24 cellular contexts compared by ENCODE assay signal in the genomic region with DNA sequence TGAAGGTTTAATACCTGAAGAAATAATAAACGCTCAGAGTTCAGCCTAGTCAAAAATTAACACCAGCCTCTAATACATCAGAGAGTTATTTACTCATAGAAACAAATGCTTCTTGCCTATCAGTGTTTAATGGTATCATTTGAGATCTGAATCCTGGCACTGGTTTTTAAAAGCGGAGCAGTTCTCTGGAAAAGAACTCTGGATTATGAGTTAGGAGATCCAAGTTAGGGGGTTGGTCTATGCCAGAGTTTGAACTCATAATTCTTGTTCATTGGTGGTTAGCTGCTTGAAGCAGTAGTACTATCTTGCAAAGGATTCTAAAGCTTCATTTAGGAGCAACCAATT. TPM values are rescaled to one million over a fixed set of nuclear protein-coding genes. Genes with fewer than 3 reads are reported as not detected.
DNase-seq lines count a peak whose midpoint lies in the region; ATAC-seq, FAIRE-seq and TF ChIP-seq lines count a peak whose summit lies in the region.
"Had no signal": no experiment of that assay in that cellular context is flagged by ENCODE, and none has a peak within 500 bp of the region (broad histone marks: within the 10 kb centered on the region; RNA-seq: fewer than 3 reads in every experiment).

No MANE protein-coding gene starts in this region.

- no peak for ATAC-seq in activated CD8-positive, alpha-beta T cell treated with anti-CD3 and anti-CD28 coated beads for 36 hours
- ATAC-seq in activated CD8-positive, alpha-beta T cell treated with anti-CD3 and anti-CD28 coated beads, Interleukin-2, amount 10 ng/mL, durations not matched to agents 7 days and 5 days: no peak
- ATAC-seq in K562: peak; percentile 11; the same call in 2 of the 3 replicates
- no peak for ATAC-seq in natural killer cell treated with Interleukin-12 subunit alpha and Interleukin-12 subunit beta and Interleukin-15 and Interleukin-18, amount 100 ng/mL, for 72 hours
- no peak for ATAC-seq in GM18520 (IDR thresholded peaks at IDR 0.05; ENCODE audit: unreplicated experiment)
- ATAC-seq: activated CD4-positive, CD25-positive, alpha-beta regulatory T cell treated with anti-CD3 and anti-CD28 coated beads, Interleukin-2, amount 50 U/mL, for 24 hours had no signal

- H3K27me3 Mint-ChIP-seq in activated CD8-positive, alpha-beta T cell treated with anti-CD3 and anti-CD28 coated beads for 36 hours: no peaks in the 10 kb centered on the region
- no peaks in the 10 kb centered on the region for H3K27me3 Mint-ChIP-seq in activated CD8-positive, alpha-beta T cell treated with anti-CD3 and anti-CD28 coated beads, Interleukin-2, amount 10 ng/mL, durations not matched to agents 7 days and 5 days (ENCODE audit: low read depth)
- H3K27me3 Mint-ChIP-seq in natural killer cell treated with Interleukin-12 subunit alpha and Interleukin-12 subunit beta and Interleukin-15 and Interleukin-18, amount 100 ng/mL, for 72 hours: no peaks in the 10 kb centered on the region

- H3K4me3 Mint-ChIP-seq in activated CD8-positive, alpha-beta T cell treated with anti-CD3 and anti-CD28 coated beads for 36 hours: no peak overlapping the region
- no peak overlapping the region for H3K4me3 Mint-ChIP-seq in activated CD8-positive, alpha-beta T cell treated with anti-CD3 and anti-CD28 coated beads, Interleukin-2, amount 10 ng/mL, durations not matched to agents 7 days and 5 days
- H3K4me3 Mint-ChIP-seq in natural killer cell treated with Interleukin-12 subunit alpha and Interleukin-12 subunit beta and Interleukin-15 and Interleukin-18, amount 100 ng/mL, for 72 hours: peak overlapping the region; percentile 14

- intact Hi-C loops in activated CD8-positive, alpha-beta T cell treated with anti-CD3 and anti-CD28 coated beads for 36 hours (cut with micrococcal nuclease): no loop called here
- intact Hi-C loops in K562 (cut with micrococcal nuclease): no loop called here

- peak overlapping the region in 1 of 2 experiments; percentile 7; a peak in 1 of 4 replicates for H3K9ac ChIP-seq in K562 (ENCODE audit: insufficient read depth in 1 of 2, low read depth in 2 of 2, low read length in 2 of 2)

- peaks cover 14% of the 10 kb centered on the region for H3K36me3 Mint-ChIP-seq in activated CD8-positive, alpha-beta T cell treated with anti-CD3 and anti-CD28 coated beads for 36 hours (ENCODE audit: low read depth)
- H3K36me3 Mint-ChIP-seq in activated CD8-positive, alpha-beta T cell treated with anti-CD3 and anti-CD28 coated beads, Interleukin-2, amount 10 ng/mL, durations not matched to agents 7 days and 5 days (ENCODE audit: low read depth): peaks cover 24% of the 10 kb centered on the region
- H3K36me3 Mint-ChIP-seq in natural killer cell treated with Interleukin-12 subunit alpha and Interleukin-12 subunit beta and Interleukin-15 and Interleukin-18, amount 100 ng/mL, for 72 hours: no peaks in the 10 kb centered on the region

- no peak for DNase-seq in activated CD8-positive, alpha-beta T cell treated with anti-CD3 and anti-CD28 coated beads for 36 hours
- DNase-seq in activated CD8-positive, alpha-beta T cell treated with anti-CD3 and anti-CD28 coated beads, Interleukin-2, amount 10 ng/mL, durations not matched to agents 7 days and 5 days: no peak
- DNase-seq in K562 (ENCODE audit: extremely low read depth in 1 of 4, low spot score in 3 of 4) (no peak), 8988T (no peak), NCI-H1092 (lab: John Stamatoyannopoulos, UW) (no peak)
- no peak for DNase-seq in natural killer cell treated with Interleukin-12 subunit alpha and Interleukin-12 subunit beta and Interleukin-15 and Interleukin-18, amount 100 ng/mL, for 72 hours (ENCODE audit: low spot score)
- DNase-seq: adrenal gland, dermis blood vessel endothelial cell, DMS79, erythroblast, foreskin melanocyte, KBM-7, kidney, mammary epithelial cell, NCI-H1930, NCI-H226, ovary, sigmoid colon had no signal

- H3K4me2 ChIP-seq in K562 (ENCODE audit: insufficient read depth, low read length): peak overlapping the region; percentile 17; the same call in 1 of the 2 replicates

- peaks cover 2% of the 10 kb centered on the region for H3K9me3 Mint-ChIP-seq in activated CD8-positive, alpha-beta T cell treated with anti-CD3 and anti-CD28 coated beads for 36 hours
- peaks cover 7% of the 10 kb centered on the region for H3K9me3 Mint-ChIP-seq in activated CD8-positive, alpha-beta T cell treated with anti-CD3 and anti-CD28 coated beads, Interleukin-2, amount 10 ng/mL, durations not matched to agents 7 days and 5 days (ENCODE audit: insufficient read depth)
- peaks cover 3% of the 10 kb centered on the region for H3K9me3 Mint-ChIP-seq in natural killer cell treated with Interleukin-12 subunit alpha and Interleukin-12 subunit beta and Interleukin-15 and Interleukin-18, amount 100 ng/mL, for 72 hours

- CTCF ChIA-PET in activated CD8-positive, alpha-beta T cell treated with anti-CD3 and anti-CD28 coated beads for 36 hours (lab: Charles Lee): interaction anchor here (1.0 to 1.7 kb wide), 2 partner anchors 25 to 116 kb away, joined by 3 to 5 read pairs; no protein-coding TSS in a partner anchor
- CTCF ChIA-PET in activated CD8-positive, alpha-beta T cell treated with anti-CD3 and anti-CD28 coated beads, Interleukin-2, amount 10 ng/mL, durations not matched to agents 7 days and 5 days (lab: Charles Lee): interaction anchor here (1.0 to 1.8 kb wide), 4 partner anchors 14 to 117 kb away, joined by 3 to 7 read pairs (median 3); no protein-coding TSS in a partner anchor
- CTCF ChIA-PET in HEK293 (lab: Yijun Ruan, JAX) (interaction anchor here (0.6 to 2.2 kb wide), 6 partner anchors 9 to 1190 kb away, joined by 3 to 11 read pairs (median 4); no protein-coding TSS in a partner anchor), K562 (lab: Yijun Ruan, JAX; ENCODE audit: low intra/inter-chr PET ratio) (no interaction called here)

- no peaks in the 10 kb centered on the region; a peak in 1 of 3 replicates for H3K36me3 ChIP-seq in HEK293 (ENCODE audit: control insufficient read depth in 2 of 2, insufficient read depth in 1 of 2, low read length in 2 of 2)
- peaks cover 6% of the 10 kb centered on the region; the same call in 1 of the 3 replicates for H3K36me3 ChIP-seq in K562 (ENCODE audit: control insufficient read depth, insufficient read depth, low read length)
- H3K36me3 ChIP-seq: adrenal gland, ovary, sigmoid colon had no signal

- no peak for TF ChIP-seq CTCF in activated CD8-positive, alpha-beta T cell treated with anti-CD3 and anti-CD28 coated beads for 36 hours (IDR thresholded peaks at IDR 0.05)
- TF ChIP-seq CTCF in HEK293 (tag by site-specific recombination; IDR thresholded peaks at IDR 0.05) (no peak), K562 (IDR thresholded peaks at IDR 0.05 in 2 of 3, conservative IDR thresholded peaks at IDR 0.05 in 1 of 3; ENCODE audit: insufficient read depth in 2 of 3, low read depth in 1 of 3, low read length in 3 of 3) (no peak)

- FAIRE-seq in K562 (lab: Jason Lieb, UNC): no peak
- FAIRE-seq: bronchial epithelial cell, kidney, urothelium cell line had no signal

- TF ChIP-seq RAD21 in K562 (CRISPR knock-in tag; conservative IDR thresholded peaks at IDR 0.05 in 1 of 2, IDR thresholded peaks at IDR 0.05 in 1 of 2): no peak

- no peak for TF ChIP-seq EP300 in K562 (IDR thresholded peaks at IDR 0.05; ENCODE audit: low read length)

- H3K9me1 ChIP-seq in K562 (ENCODE audit: control insufficient read depth, insufficient read depth, low read length): no peaks in the 10 kb centered on the region

- peaks cover 46% of the 10 kb centered on the region for H3K4me1 Mint-ChIP-seq in activated CD8-positive, alpha-beta T cell treated with anti-CD3 and anti-CD28 coated beads for 36 hours (ENCODE audit: low read depth)
- H3K4me1 Mint-ChIP-seq in activated CD8-positive, alpha-beta T cell treated with anti-CD3 and anti-CD28 coated beads, Interleukin-2, amount 10 ng/mL, durations not matched to agents 7 days and 5 days (ENCODE audit: low read depth): peaks cover 42% of the 10 kb centered on the region
- H3K4me1 Mint-ChIP-seq in natural killer cell treated with Interleukin-12 subunit alpha and Interleukin-12 subunit beta and Interleukin-15 and Interleukin-18, amount 100 ng/mL, for 72 hours (ENCODE audit: low read depth in 2 of 2): peaks cover 44% of the 10 kb centered on the region in 2 donors

- H3K27ac Mint-ChIP-seq in activated CD8-positive, alpha-beta T cell treated with anti-CD3 and anti-CD28 coated beads for 36 hours: peak overlapping the region; percentile 60
- H3K27ac Mint-ChIP-seq in activated CD8-positive, alpha-beta T cell treated with anti-CD3 and anti-CD28 coated beads, Interleukin-2, amount 10 ng/mL, durations not matched to agents 7 days and 5 days: no peak overlapping the region
- peak overlapping the region; percentile 84 for H3K27ac Mint-ChIP-seq in natural killer cell treated with Interleukin-12 subunit alpha and Interleukin-12 subunit beta and Interleukin-15 and Interleukin-18, amount 100 ng/mL, for 72 hours

- TF ChIP-seq POLR2A in K562 (conservative IDR thresholded peaks at IDR 0.05): no peak

- POLR2A ChIA-PET in activated CD8-positive, alpha-beta T cell treated with anti-CD3 and anti-CD28 coated beads for 36 hours (lab: Charles Lee): interaction anchor here (1.0 to 1.1 kb wide), 2 partner anchors 38 to 43 kb away, joined by 3 to 4 read pairs; no protein-coding TSS in a partner anchor
- POLR2A ChIA-PET in activated CD8-positive, alpha-beta T cell treated with anti-CD3 and anti-CD28 coated beads, Interleukin-2, amount 10 ng/mL, durations not matched to agents 7 days and 5 days (lab: Charles Lee): interaction anchor here (0.9 kb wide), 1 partner anchor 28 kb away, joined by 3 read pairs; a partner anchor contains a TSS
- POLR2A ChIA-PET in HEK293 (lab: Yijun Ruan, JAX) (no interaction called here), K562 (lab: Yijun Ruan, JAX) (interaction anchor here (1.1 to 2.2 kb wide), 7 partner anchors 8 to 27 kb away, joined by 3 to 9 read pairs (median 5); no protein-coding TSS in a partner anchor)

- in situ Hi-C loops in K562 (cut with MboI): no loop called here

- H3K4me1 ChIP-seq in HEK293 (ENCODE audit: control insufficient read depth, insufficient read depth, low read length) (peaks cover 28% of the 10 kb centered on the region), K562 (replicated peaks in 1 of 2; ENCODE audit: control insufficient read depth in 2 of 2, insufficient read depth in 2 of 2, low read length in 2 of 2) (peaks cover 14 to 30% of the 10 kb centered on the region in 2 experiments)

- peaks cover 24% of the 10 kb centered on the region; the same call in 1 of the 2 replicates for H4K20me1 ChIP-seq in K562 (replicated peaks; ENCODE audit: control insufficient read depth, insufficient read depth, low read length)

- H3K27ac ChIP-seq in HEK293 (ENCODE audit: extremely low read depth, low read depth, low read length) (0 out of 2 replicates have a peak overlapping the region, but pooled peaks have one; percentile 17), K562 (ENCODE audit: extremely low read depth, low read depth, low read length) (peak overlapping the region; percentile 71; the same call in 1 of the 3 replicates)
- H3K27ac ChIP-seq: adrenal gland, C4-2B, ovary, sigmoid colon had no signal

- BruUV-seq in K562 (replicated peaks; lab: Mats Ljungman, UMichigan): TSS peak; percentile 25

- H3K4me3 ChIP-seq in HEK293 (ENCODE audit: low read depth, low read length) (no peak overlapping the region), K562 (no peak overlapping the region)
- H3K4me3 ChIP-seq: adrenal gland, ovary, sigmoid colon had no signal

- no peak overlapping the region for H2AFZ ChIP-seq in K562 (ENCODE audit: low read depth, low read length)

- no peaks in the 10 kb centered on the region for H3K27me3 ChIP-seq in K562 (ENCODE audit: control insufficient read depth in 2 of 2, insufficient read depth in 2 of 2, low read length in 2 of 2)
- H3K27me3 ChIP-seq: adrenal gland, ovary, sigmoid colon had no signal

- peaks cover 96% of the 10 kb centered on the region for H3K79me2 ChIP-seq in K562 (ENCODE audit: control insufficient read depth, insufficient read depth, low read length)

- H3K9me3 ChIP-seq in HEK293 (ENCODE audit: control insufficient read depth, insufficient read depth, low read depth, low read length) (no peaks in the 10 kb centered on the region), K562 (replicated peaks; ENCODE audit: control insufficient read depth, insufficient read depth, low read depth, low read length) (no peaks in the 10 kb centered on the region)
- H3K9me3 ChIP-seq: adrenal gland, ovary, sigmoid colon had no signal

- WGBS in K562 (ENCODE audit: insufficient coverage, low coverage, missing lambda C conversion rate): 34% methylated on average over 2 of the region's 2 CpGs

RNA-seq across cellular contexts. Expression of a gene that starts 28.5 kb away (rescaled TPM):
- total RNA-seq in activated CD8-positive, alpha-beta T cell treated with anti-CD3 and anti-CD28 coated beads for 36 hours: 10 to 100 TPM; 38.8 to 41.9 TPM
- total RNA-seq in activated CD8-positive, alpha-beta T cell treated with anti-CD3 and anti-CD28 coated beads, Interleukin-2, amount 10 ng/mL, durations not matched to agents 7 days and 5 days: 10 to 100 TPM; 43.3 to 45.7 TPM
- total RNA-seq in K562 (2011; cell fraction: chromatin; rRNA removed; ENCODE audit: low replicate concordance): 87.6 and 197 TPM in 2 replicates
- total RNA-seq in K562 (2011; cell fraction: nucleolus; rRNA removed): 58.9 and 75.1 TPM in 2 replicates
- total RNA-seq in K562 (2011; cell fraction: nucleoplasm; rRNA removed): 72.0 and 86.5 TPM in 2 replicates
- total RNA-seq in K562 (2014; rRNA removed): 23.6 and 37.2 TPM in 2 replicates
- total RNA-seq in K562 (2014; rRNA removed; fragmentation: Illumina TruSeq; extraction: Trizol): 37.9 and 42.9 TPM in 2 replicates
- 33.3 and 38.9 TPM in 2 replicates for total RNA-seq in K562 (2015; rRNA removed; fragmentation: Illumina TruSeq; extraction: Trizol)
- 24.2 and 24.4 TPM in 2 replicates for total RNA-seq in K562 (2021)
- polyA plus RNA-seq in K562 (2011; rRNA removed): 12.3 and 17.7 TPM in 2 replicates
- 2.4 and 4.6 TPM in 2 replicates for polyA plus RNA-seq in K562 (2011; cell fraction: cytosol; rRNA removed)
- 22.1 and 25.6 TPM in 2 replicates for polyA plus RNA-seq in K562 (2011; cell fraction: nucleus; rRNA removed)
- polyA plus RNA-seq in K562 (2012): 12.7 and 14.0 TPM in 2 replicates
- polyA plus RNA-seq in K562 (2014; fragmentation: Illumina TruSeq; extraction: Trizol): 16.9 and 18.5 TPM in 2 replicates
- polyA plus RNA-seq in K562 (2014; fragmentation: Nextera tagmentation; extraction: Ambion mirVana): 10 to 100 TPM in 1 of 2 experiments, 1 to 10 TPM in 1; 8.4 to 11.8 TPM
- 13.1 and 14.3 TPM in 2 replicates for polyA plus RNA-seq in K562 (2014; rRNA removed)
- 50.5 and 54.9 TPM in 2 replicates for polyA minus RNA-seq in K562 (2011; rRNA and poly(A)+ RNA removed)
- 16.7 and 29.3 TPM in 2 replicates for polyA minus RNA-seq in K562 (2011; cell fraction: cytosol; rRNA and poly(A)+ RNA removed)
- polyA minus RNA-seq in K562 (2011; cell fraction: nucleus; rRNA and poly(A)+ RNA removed): 34.6 and 80.0 TPM in 2 replicates
- total RNA-seq in natural killer cell treated with Interleukin-12 subunit alpha and Interleukin-12 subunit beta and Interleukin-15 and Interleukin-18, amount 100 ng/mL, for 72 hours: 10 to 100 TPM; 74.2 to 79.2 TPM

RNA-seq across cellular contexts. Expression of a gene that starts 28.9 kb away (rescaled TPM):
- total RNA-seq in activated CD8-positive, alpha-beta T cell treated with anti-CD3 and anti-CD28 coated beads for 36 hours: 10 to 100 TPM; 35.4 to 37.8 TPM
- total RNA-seq in activated CD8-positive, alpha-beta T cell treated with anti-CD3 and anti-CD28 coated beads, Interleukin-2, amount 10 ng/mL, durations not matched to agents 7 days and 5 days: 10 to 100 TPM; 24.5 to 25.9 TPM
- total RNA-seq in K562 (2011; cell fraction: chromatin; rRNA removed; ENCODE audit: low replicate concordance): 7.8 and 28.4 TPM in 2 replicates
- total RNA-seq in K562 (2011; cell fraction: nucleolus; rRNA removed): 5.3 and 8.7 TPM in 2 replicates
- 15.0 and 24.5 TPM in 2 replicates for total RNA-seq in K562 (2011; cell fraction: nucleoplasm; rRNA removed)
- total RNA-seq in K562 (2014; rRNA removed) (18.8 and 29.7 TPM in 2 replicates), K562 (2014; rRNA removed; fragmentation: Illumina TruSeq; extraction: Trizol) (50.3 and 66.8 TPM in 2 replicates), K562 (2015; rRNA removed; fragmentation: Illumina TruSeq; extraction: Trizol) (35.6 and 36.7 TPM in 2 replicates), K562 (2021) (56.3 and 59.1 TPM in 2 replicates)
- polyA plus RNA-seq in K562 (2011; rRNA removed) (79.2 and 98.2 TPM in 2 replicates), K562 (2014; fragmentation: Illumina TruSeq; extraction: Trizol) (70.4 and 72.1 TPM in 2 replicates), K562 (2014; fragmentation: Nextera tagmentation; extraction: Ambion mirVana) (100 to 1,000 TPM in 1 of 2 experiments, 10 to 100 TPM in 1; 97.8 to 104 TPM), K562 (2014; rRNA removed) (45.5 and 47.2 TPM in 2 replicates)
- polyA plus RNA-seq in K562 (2011; cell fraction: cytosol; rRNA removed): 25.8 and 49.3 TPM in 2 replicates
- polyA plus RNA-seq in K562 (2011; cell fraction: nucleus; rRNA removed): 17.2 and 24.5 TPM in 2 replicates
- polyA plus RNA-seq in K562 (2012): 39.7 and 48.5 TPM in 2 replicates
- polyA minus RNA-seq in K562 (2011; rRNA and poly(A)+ RNA removed): 53.9 and 65.6 TPM in 2 replicates
- polyA minus RNA-seq in K562 (2011; cell fraction: cytosol; rRNA and poly(A)+ RNA removed): 21.8 and 24.4 TPM in 2 replicates
- 6.7 and 18.1 TPM in 2 replicates for polyA minus RNA-seq in K562 (2011; cell fraction: nucleus; rRNA and poly(A)+ RNA removed)
- 10 to 100 TPM; 19.0 to 23.7 TPM for total RNA-seq in natural killer cell treated with Interleukin-12 subunit alpha and Interleukin-12 subunit beta and Interleukin-15 and Interleukin-18, amount 100 ng/mL, for 72 hours
